Comparison of ENCODE assay signal across 8 cellular contexts in genomic region chr11:3905080-3905953, GRCh38. TPM values are rescaled to one million over a fixed set of nuclear protein-coding genes. Genes with fewer than 3 reads are reported as not detected.
DNase-seq lines count a peak whose midpoint lies in the region; ATAC-seq and TF ChIP-seq lines count a peak whose summit lies in the region.

No MANE protein-coding gene starts in this region.

- ATAC-seq in HG02759 (IDR thresholded peaks at IDR 0.05; ENCODE audit: unreplicated experiment) (peak; percentile 72), PC-3 (peak; percentile 91)

- CTCF ChIA-PET in PC-3 (lab: Charles Lee): interaction anchor here (0.7 to 1.8 kb wide), 2 partner anchors 50 to 162 kb away, joined by 3 to 10 read pairs; partner anchors contain the start of gene STIM1

- peaks cover 9% of the 10 kb centered on the region for H3F3A ChIP-seq in PC-3 (ENCODE audit: low read length, unreplicated experiment)

- no peak for TF ChIP-seq CTCF in PC-3 (conservative IDR thresholded peaks at IDR 0.05; ENCODE audit: low read depth, low read length)
- TF ChIP-seq CTCF in BE2C (IDR thresholded peaks at IDR 0.05; ENCODE audit: low read depth, low read length): no peak

- POLR2A ChIA-PET in PC-3 (lab: Charles Lee; ENCODE audit: unreplicated experiment): no interaction called here

- peak overlapping the region; percentile 84 for H3K4me2 ChIP-seq in PC-3 (ENCODE audit: low read length)

- no peaks in the 10 kb centered on the region for H3K9me3 ChIP-seq in PC-3 (ENCODE audit: low read length)
- no peaks in the 10 kb centered on the region for H3K9me3 ChIP-seq in BE2C

- H3K79me2 ChIP-seq in PC-3 (ENCODE audit: low read length): peaks cover 55% of the 10 kb centered on the region

- H4K20me1 ChIP-seq in PC-3 (ENCODE audit: low read length): no peaks in the 10 kb centered on the region

- peaks cover 52% of the 10 kb centered on the region for H3K4me1 ChIP-seq in PC-3 (ENCODE audit: insufficient read depth, low read length)
- no peaks in the 10 kb centered on the region for H3K4me1 ChIP-seq in BE2C

- peak overlapping the region; percentile 58 for H3K9ac ChIP-seq in PC-3 (ENCODE audit: low read length)

- no peak overlapping the region for H2AFZ ChIP-seq in PC-3 (ENCODE audit: low read length)

- intact Hi-C loops in PC-3 (cut with micrococcal nuclease): loop anchor here (5.0 to 10.0 kb wide), 2 partner anchors 51 to 157 kb away; partner anchors contain the start of gene STIM1

- H3K27ac ChIP-seq in PC-3 (ENCODE audit: low read length): peak overlapping the region; percentile 89

- no peaks in the 10 kb centered on the region for H3K9me2 ChIP-seq in PC-3 (replicated peaks; ENCODE audit: low read length)

- BruUV-seq in PC-3 (replicated peaks; lab: Mats Ljungman, UMichigan): no TSS peak

- DNase-seq in GM04504 (ENCODE audit: low read depth) (peak; percentile 64), PC-3 (peak; percentile 91), islet precursor cell (peak; percentile 88), BE2C (no peak), SHP77 (lab: John Stamatoyannopoulos, UW) (no peak)
- peak in 3 of 4 experiments; percentile 1 to 29 (median 5) for DNase-seq in activated naive CD4-positive, alpha-beta T cell (lab: John Stamatoyannopoulos, UW)
- DNase-seq in stimulated activated CD8-positive, alpha-beta memory T cell treated with anti-CD3 and anti-CD28 coated beads, Interleukin-12 subunit alpha, Interleukin-12 subunit beta, amount 100 ng/mL, for 4 hours (ENCODE audit: low read depth): peak; percentile 31

- H3K36me3 ChIP-seq in PC-3 (ENCODE audit: low read depth, low read length) (no peaks in the 10 kb centered on the region), BE2C (no peaks in the 10 kb centered on the region)

- H3K27me3 ChIP-seq in PC-3 (ENCODE audit: low read length): no peaks in the 10 kb centered on the region
- no peaks in the 10 kb centered on the region for H3K27me3 ChIP-seq in BE2C

- H3K4me3 ChIP-seq in PC-3 (ENCODE audit: low read length) (peak overlapping the region; percentile 59), BE2C (ENCODE audit: low read depth, low read length) (no peak overlapping the region)

RNA-seq across cellular contexts. Expression of gene STIM1, which starts 49.9 kb away (rescaled TPM):
- total RNA-seq in PC-3 (2014; rRNA removed): 22.8 and 31.9 TPM in 2 replicates
- polyA plus RNA-seq in BE2C (2012; ENCODE audit: insufficient read depth, insufficient read length, low read depth): 29.2 TPM

Comparison
In these comparisons a context has a peak if more than half of its experiments do, and no peak if none do; other contexts are left out.
1. DNase-seq: peak in GM04504 (single experiment), PC-3 (single experiment), activated naive CD4-positive, alpha-beta T cell (3 of 4), islet precursor cell (single experiment) and stimulated activated CD8-positive, alpha-beta memory T cell treated with anti-CD3 and anti-CD28 coated beads, Interleukin-12 subunit alpha, Interleukin-12 subunit beta, amount 100 ng/mL, for 4 hours (single experiment); none in BE2C (single experiment) and SHP77 (0 of 2).